In genomic region chr16:82891918-82892317, GRCh38 we compare ENCODE assay signal across 19 cellular contexts.
"Had no signal": no experiment of that assay in that cellular context is flagged by ENCODE, and none has a peak within 500 bp of the region (broad histone marks: within the 10 kb centered on the region; RNA-seq: fewer than 3 reads in every experiment).

No MANE protein-coding gene starts in this region.

- DNase-seq: activated CD4-positive, alpha-beta T cell treated with anti-CD3 and anti-CD28 coated beads for 1 hour; activated CD8-positive, alpha-beta memory T cell treated with anti-CD3 and anti-CD28 coated beads for 24 hours; activated CD8-positive, alpha-beta memory T cell treated with anti-CD3 and anti-CD28 coated beads, Interleukin-2, amount 50 U/mL, for 48 hours; activated effector memory CD4-positive, alpha-beta T cell treated with Interleukin-2 at 50 U/mL for 16 hours; activated naive CD4-positive, alpha-beta T cell treated with anti-CD3 and anti-CD28 coated beads, Interleukin-2, amount 10 ng/mL, durations not matched to agents 7 days and 5 days; activated naive CD8-positive, alpha-beta T cell treated with anti-CD3 and anti-CD28 coated beads, Interleukin-2, amount 50 U/mL, for 24 hours; activated T-cell treated with anti-CD3 and anti-CD28 coated beads, Interleukin-2, amount 50 U/mL, for 48 hours; anterior cingulate cortex; dermis blood vessel endothelial cell; effector memory CD4-positive, alpha-beta T cell; hippocampal formation; islet precursor cell; naive B cell; sigmoid colon; stimulated activated naive CD4-positive, alpha-beta T cell; thyroid gland; WERI-Rb-1 had no signal

- ATAC-seq: activated naive CD8-positive, alpha-beta T cell treated with anti-CD3 and anti-CD28 coated beads, Interleukin-2, amount 50 U/mL, for 24 hours; left lobe of liver had no signal

- H3K27me3 ChIP-seq: sigmoid colon, thyroid gland had no signal

- FAIRE-seq: endothelial cell of umbilical vein had no signal

- H3K9me3 ChIP-seq: sigmoid colon, thyroid gland had no signal

- H3K4me3 ChIP-seq: sigmoid colon, thyroid gland had no signal

- H3K27ac ChIP-seq: sigmoid colon, thyroid gland, WERI-Rb-1 had no signal

- H3K36me3 ChIP-seq: sigmoid colon, thyroid gland, WERI-Rb-1 had no signal
